ENCODE assay signal across 25 cellular contexts in genomic region chr14:55641954-55642353, GRCh38.
DNase-seq lines count a peak whose midpoint lies in the region; ATAC-seq, FAIRE-seq and TF ChIP-seq lines count a peak whose summit lies in the region.
"Had no signal": no experiment of that assay in that cellular context is flagged by ENCODE, and none has a peak within 500 bp of the region (broad histone marks: within the 10 kb centered on the region; RNA-seq: fewer than 3 reads in every experiment).

No MANE protein-coding gene starts in this region.

- DNase-seq in CD4-positive, alpha-beta T cell: no peak
- DNase-seq in HTR-8/SVneo (ENCODE audit: insufficient read length, low spot score) (no peak), NT2/D1 (ENCODE audit: low read depth, low spot score) (peak; percentile 16), iPS DF 19.7 (ENCODE audit: low read depth, low spot score) (peak; percentile 2), NCI-H2227 (lab: John Stamatoyannopoulos, UW; ENCODE audit: unreplicated experiment) (no peak), hepatocyte (ENCODE audit: low spot score) (no peak)
- DNase-seq: 8988T; CD8-positive, alpha-beta memory T cell; COR-L47; DMS 273 treated with DMSO at 0.1 percent for 48 hours; DMS53; DND-41; EL; GM23248; Karpas-422; KBM-7 had no signal

- no peaks in the 10 kb centered on the region for H3K9me2 ChIP-seq in hepatocyte (replicated peaks; ENCODE audit: insufficient read depth)

- no peak overlapping the region for H3K9ac ChIP-seq in NT2/D1 (ENCODE audit: insufficient read length, low read depth)
- H3K9ac ChIP-seq: BLaER1 treated with 17β-estradiol and CSF1 and Interleukin-3, amounts not matched to agents 10 nM and 100 nM; GM23248 had no signal

- H3K4me3 ChIP-seq in NT2/D1 (ENCODE audit: insufficient read length, low read depth) (no peak overlapping the region), hepatocyte (no peak overlapping the region)
- H3K4me3 ChIP-seq: BLaER1 treated with 17β-estradiol and CSF1 and Interleukin-3, amounts not matched to agents 10 nM and 100 nM; GM12878; GM23248; HAP-1 had no signal

- peaks cover 84% of the 10 kb centered on the region for H3K36me3 Mint-ChIP-seq in CD4-positive, alpha-beta T cell (ENCODE audit: low read depth)

- ATAC-seq in CD4-positive, alpha-beta T cell (ENCODE audit: poor library complexity): no peak
- no peak for ATAC-seq in HG02623 (IDR thresholded peaks at IDR 0.05; ENCODE audit: unreplicated experiment)
- ATAC-seq in HG02852 (IDR thresholded peaks at IDR 0.05; ENCODE audit: unreplicated experiment): no peak
- ATAC-seq: GM12878, HepG2 had no signal

- H3K27me3 Mint-ChIP-seq in CD4-positive, alpha-beta T cell: no peaks in the 10 kb centered on the region
- H3K27me3 Mint-ChIP-seq: B cell; CD8-positive, alpha-beta memory T cell; IgD-negative memory B cell had no signal

- H4K20me1 ChIP-seq in hepatocyte (ENCODE audit: insufficient read depth, poor library complexity, severe bottlenecking): no peaks in the 10 kb centered on the region

- POLR2A ChIA-PET in CD4-positive, alpha-beta T cell (lab: Charles Lee): no interaction called here

- intact Hi-C loops in CD4-positive, alpha-beta T cell (cut with DNase I, micrococcal nuclease): no loop called here

- H3K9me3 ChIP-seq in CD4-positive, alpha-beta T cell (ENCODE audit: control insufficient read depth, low read length): no peaks in the 10 kb centered on the region
- no peaks in the 10 kb centered on the region for H3K9me3 ChIP-seq in NT2/D1 (ENCODE audit: insufficient read depth, low read length)
- no peaks in the 10 kb centered on the region for H3K9me3 ChIP-seq in hepatocyte (ENCODE audit: low read depth)
- H3K9me3 ChIP-seq: BLaER1 treated with 17β-estradiol and CSF1 and Interleukin-3, amounts not matched to agents 10 nM and 100 nM; HAP-1 had no signal

- no peaks in the 10 kb centered on the region for H3K9me3 Mint-ChIP-seq in CD4-positive, alpha-beta T cell
- H3K9me3 Mint-ChIP-seq: CD8-positive, alpha-beta memory T cell; IgD-negative memory B cell had no signal

- peak; percentile 20 for FAIRE-seq in HTR-8/SVneo (lab: Jason Lieb, UNC)
- FAIRE-seq: GM12878, GM19239, HepG2 had no signal

- H3K36me3 ChIP-seq in NT2/D1 (ENCODE audit: insufficient read depth, insufficient read length, low read length) (peaks cover 47% of the 10 kb centered on the region), hepatocyte (replicated peaks; ENCODE audit: insufficient read depth, low read depth) (no peaks in the 10 kb centered on the region)

- no peaks in the 10 kb centered on the region for H3K27me3 ChIP-seq in CD4-positive, alpha-beta T cell (ENCODE audit: control insufficient read depth, insufficient read depth, low read length)
- H3K27me3 ChIP-seq in NT2/D1 (ENCODE audit: insufficient read depth, insufficient read length): no peaks in the 10 kb centered on the region
- no peaks in the 10 kb centered on the region for H3K27me3 ChIP-seq in hepatocyte
- H3K27me3 ChIP-seq: BLaER1 treated with 17β-estradiol and CSF1 and Interleukin-3, amounts not matched to agents 10 nM and 100 nM had no signal

- H3K4me1 ChIP-seq in NT2/D1 (ENCODE audit: insufficient read depth, insufficient read length) (no peaks in the 10 kb centered on the region), hepatocyte (ENCODE audit: insufficient read depth) (peaks cover 5% of the 10 kb centered on the region)

- H3K79me2 ChIP-seq in hepatocyte: no peaks in the 10 kb centered on the region

- H3K27ac Mint-ChIP-seq in CD4-positive, alpha-beta T cell: peak overlapping the region; percentile 43
- H3K27ac Mint-ChIP-seq: B cell, IgD-negative memory B cell had no signal

- H3K4me2 ChIP-seq in hepatocyte: no peak overlapping the region
- H3K4me2 ChIP-seq: BLaER1 treated with 17β-estradiol and CSF1 and Interleukin-3, amounts not matched to agents 10 nM and 100 nM had no signal

- H3K27ac ChIP-seq in CD4-positive, alpha-beta T cell (ENCODE audit: low read depth, low read length): no peak overlapping the region
- H3K27ac ChIP-seq in hepatocyte: no peak overlapping the region
- H3K27ac ChIP-seq: BLaER1 treated with 17β-estradiol and CSF1 and Interleukin-3, amounts not matched to agents 10 nM and 100 nM; GM23248 had no signal

- CTCF ChIA-PET in CD4-positive, alpha-beta T cell (lab: Charles Lee): interaction anchor here (0.5 to 0.9 kb wide), 2 partner anchors 9 to 29 kb away, joined by 3 to 4 read pairs; no protein-coding TSS in a partner anchor

- no peak overlapping the region for H2AFZ ChIP-seq in hepatocyte
- H2AFZ ChIP-seq: GM23248 had no signal

- no peak overlapping the region for H3K4me3 Mint-ChIP-seq in CD4-positive, alpha-beta T cell
- H3K4me3 Mint-ChIP-seq: B cell; CD8-positive, alpha-beta memory T cell; IgD-negative memory B cell had no signal

- no peak for TF ChIP-seq CTCF in CD4-positive, alpha-beta T cell (IDR thresholded peaks at IDR 0.05)
- no peak for TF ChIP-seq CTCF in hepatocyte (IDR thresholded peaks at IDR 0.05; ENCODE audit: poor library complexity)

- peaks cover 5% of the 10 kb centered on the region for H3K4me1 Mint-ChIP-seq in CD4-positive, alpha-beta T cell (ENCODE audit: low read depth)
- H3K4me1 Mint-ChIP-seq: B cell had no signal

Comparison
In these comparisons a context has a peak if more than half of its experiments do, and no peak if none do; other contexts are left out.
1. DNase-seq: peak in NT2/D1 (single experiment) and iPS DF 19.7 (single experiment); none in CD4-positive, alpha-beta T cell (0 of 10), HTR-8/SVneo (single experiment), NCI-H2227 (single experiment) and hepatocyte (single experiment).